Comparison of ENCODE assay signal across 15 cellular contexts in genomic region chr5:138664276-138664943, GRCh38.
DNase-seq lines count a peak whose midpoint lies in the region; ATAC-seq and TF ChIP-seq lines count a peak whose summit lies in the region.
"Had no signal": no experiment of that assay in that cellular context is flagged by ENCODE, and none has a peak within 500 bp of the region (broad histone marks: within the 10 kb centered on the region; RNA-seq: fewer than 3 reads in every experiment).

No MANE protein-coding gene starts in this region.

- H3K36me3 ChIP-seq in lung (ENCODE audit: control insufficient read depth in 2 of 2, insufficient read depth in 2 of 2, low read length in 2 of 2) = no peaks in the 10 kb centered on the region
- H3K36me3 ChIP-seq: vagina had no signal

- 77 to 81% methylated on average over 9 of the region's 9 CpGs for WGBS in lung, 2 donors

- no peak overlapping the region for H3K27ac ChIP-seq in lung (ENCODE audit: low read depth in 1 of 2, low read length in 1 of 2)
- H3K27ac ChIP-seq: body of pancreas, SK-N-MC, vagina had no signal

- TF ChIP-seq CTCF in cardiac fibroblast (IDR thresholded peaks at IDR 0.05; ENCODE audit: low read depth, low read length) = no peak
- no peak for TF ChIP-seq CTCF in lung (IDR thresholded peaks at IDR 0.05; ENCODE audit: control extremely low read depth, extremely low read depth)

- peak; percentile 38 for ATAC-seq in lung (ENCODE audit: insufficient read depth, low FRiP score)
- ATAC-seq in HG03457 (IDR thresholded peaks at IDR 0.05; ENCODE audit: unreplicated experiment) = no peak
- ATAC-seq in stimulated activated naive CD8-positive, alpha-beta T cell treated with anti-CD3 and anti-CD28 coated beads, Interleukin-15, Interleukin-2, amounts not matched to agents 100 U/mL and 50 U/mL, for 24 hours = no peak
- ATAC-seq: activated CD8-positive, alpha-beta T cell treated with anti-CD3 and anti-CD28 coated beads for 36 hours; body of pancreas had no signal

- no peak overlapping the region for H3K4me3 ChIP-seq in cardiac fibroblast (replicated peaks in 1 of 2; ENCODE audit: low read depth in 2 of 2, low read length in 2 of 2)
- H3K4me3 ChIP-seq in lung = no peak overlapping the region
- H3K4me3 ChIP-seq: body of pancreas, SK-N-MC, vagina had no signal

- no peaks in the 10 kb centered on the region for H3K27me3 ChIP-seq in lung (ENCODE audit: control insufficient read depth, insufficient read depth)
- H3K27me3 ChIP-seq: body of pancreas, vagina had no signal

- DNase-seq in CD1c-positive myeloid dendritic cell (ENCODE audit: extremely low spot score) (peak; percentile 29), M059J (ENCODE audit: low read depth) (peak; percentile 43), cardiac fibroblast (ENCODE audit: low read depth in 2 of 2) (peak; percentile 51 to 59), lung (ENCODE audit: low spot score) (no peak), NOMO-1 treated with DMSO at 0.1 percent for 48 hours (lab: John Stamatoyannopoulos, UW; ENCODE audit: unreplicated experiment) (no peak), D341Med (ENCODE audit: low spot score) (no peak)
- DNase-seq in stimulated activated naive CD8-positive, alpha-beta T cell treated with anti-CD3 and anti-CD28 coated beads, Interleukin-15, Interleukin-2, amounts not matched to agents 100 U/mL and 50 U/mL, for 24 hours = no peak
- DNase-seq: activated CD8-positive, alpha-beta T cell treated with anti-CD3 and anti-CD28 coated beads for 36 hours; GOT3; NCI-H1436 treated with DMSO at 0.1 percent for 48 hours; occipital lobe had no signal

- H3K4me1 ChIP-seq in lung (ENCODE audit: control insufficient read depth in 2 of 2, insufficient read depth in 2 of 2, low read length in 2 of 2) = peaks cover 0 to 3% of the 10 kb centered on the region in 2 donors
- H3K4me1 ChIP-seq: body of pancreas had no signal

- H3K9me3 ChIP-seq in lung (ENCODE audit: control insufficient read depth in 2 of 2, insufficient read depth in 1 of 2, low read length in 1 of 2) = no peaks in the 10 kb centered on the region
- H3K9me3 ChIP-seq: body of pancreas, vagina had no signal

Comparison
In these comparisons a context has a peak if more than half of its experiments do, and no peak if none do; other contexts are left out.
1. DNase-seq: peak in CD1c-positive myeloid dendritic cell (single experiment), M059J (single experiment) and cardiac fibroblast (2 of 2); none in lung (single experiment), stimulated activated naive CD8-positive, alpha-beta T cell treated with anti-CD3 and anti-CD28 coated beads, Interleukin-15, Interleukin-2, amounts not matched to agents 100 U/mL and 50 U/mL, for 24 hours (single experiment), NOMO-1 treated with DMSO at 0.1 percent for 48 hours (single experiment) and D341Med (single experiment).